24 cellular contexts compared by ENCODE assay signal in the genomic region with DNA sequence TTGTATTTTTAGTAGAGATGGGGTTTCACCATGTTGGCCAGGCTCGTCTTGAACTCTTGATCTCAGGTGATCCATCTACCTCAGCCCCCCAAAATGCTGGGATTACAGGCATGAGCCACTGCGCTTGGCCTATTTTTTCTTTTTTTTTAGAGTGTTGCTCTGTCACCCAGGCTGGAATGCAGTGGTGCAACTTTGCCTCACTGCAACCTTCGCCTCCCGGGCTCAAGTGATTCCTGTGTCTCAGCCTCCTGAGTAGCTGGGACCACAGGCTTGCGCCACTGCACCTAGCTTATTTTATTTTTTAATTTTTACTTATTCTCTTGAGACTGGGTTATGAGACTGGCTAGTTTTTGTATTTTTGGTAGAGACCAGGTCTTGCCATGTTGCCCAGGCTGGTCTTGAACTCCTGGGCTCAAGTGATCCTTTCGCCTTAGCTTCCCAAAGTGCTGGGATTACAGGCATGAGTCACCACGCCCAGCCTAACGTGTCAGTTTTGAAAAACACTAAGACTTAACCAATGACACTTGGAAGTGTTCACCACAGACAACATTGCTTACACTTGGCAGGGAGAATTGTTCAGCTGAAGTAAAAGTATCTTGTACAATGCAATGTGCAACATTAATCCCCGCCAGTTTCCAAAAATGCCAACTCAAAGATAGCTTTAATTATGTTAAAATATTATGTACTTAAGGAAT. TPM values are rescaled to one million over a fixed set of nuclear protein-coding genes. Genes with fewer than 3 reads are reported as not detected.
DNase-seq lines count a peak whose midpoint lies in the region; ATAC-seq, FAIRE-seq and TF ChIP-seq lines count a peak whose summit lies in the region.
"Had no signal": no experiment of that assay in that cellular context is flagged by ENCODE, and none has a peak within 500 bp of the region (broad histone marks: within the 10 kb centered on the region; RNA-seq: fewer than 3 reads in every experiment).

No MANE protein-coding gene starts in this region.

- no peaks in the 10 kb centered on the region for H3K27me3 Mint-ChIP-seq in nephron progenitor cell (ENCODE audit: low read depth, poor library complexity)
- H3K27me3 Mint-ChIP-seq: activated naive CD8-positive, alpha-beta T cell treated with anti-CD3 and anti-CD28 coated beads, Interleukin-2, amount 50 U/mL, for 24 hours; stimulated activated naive CD8-positive, alpha-beta T cell treated with anti-CD3 and anti-CD28 coated beads, Interleukin-15, amount 100 ng/mL, for 72 hours had no signal

- DNase-seq in ELF-1 (ENCODE audit: low read depth, low spot score) (peak; percentile 14), MG63 (peak; percentile 23), fibroblast of peridontal ligament (ENCODE audit: extremely low read depth) (peak; percentile 23), retinal pigment epithelial cell (ENCODE audit: low read depth) (peak; percentile 0), nephron progenitor cell (no peak), NCI-H226 (no peak), RCC 7860 (ENCODE audit: low spot score) (no peak)
- DNase-seq: activated CD8-positive, alpha-beta T cell treated with anti-CD3 and anti-CD28 coated beads, Interleukin-2, amount 10 ng/mL, durations not matched to agents 7 days and 5 days; activated gamma-delta T cell; activated naive CD8-positive, alpha-beta T cell treated with anti-CD3 and anti-CD28 coated beads, Interleukin-2, amount 50 U/mL, for 24 hours; cortex of kidney; foreskin melanocyte; HFFc6; NCI-H1417 treated with DMSO at 0.1 percent for 48 hours; NCI-H510A treated with DMSO at 0.1 percent for 48 hours; stimulated activated CD4-positive, alpha-beta T cell treated with anti-CD3 and anti-CD28 coated beads, Interleukin-4, amount 100 ng/mL, for 4 hours; stimulated activated naive CD8-positive, alpha-beta T cell treated with anti-CD3 and anti-CD28 coated beads, Interleukin-15, amount 100 ng/mL, for 72 hours had no signal

- no peak for ATAC-seq in GM21619 (IDR thresholded peaks at IDR 0.05; ENCODE audit: unreplicated experiment)
- ATAC-seq: activated CD4-positive, CD25-positive, alpha-beta regulatory T cell treated with anti-CD3 and anti-CD28 coated beads, Interleukin-2, amount 50 U/mL, for 24 hours; activated CD8-positive, alpha-beta T cell treated with anti-CD3 and anti-CD28 coated beads, Interleukin-2, amount 10 ng/mL, durations not matched to agents 7 days and 5 days; activated naive CD8-positive, alpha-beta T cell treated with anti-CD3 and anti-CD28 coated beads, Interleukin-2, amount 50 U/mL, for 24 hours; Panc1; stimulated activated naive CD8-positive, alpha-beta T cell treated with anti-CD3 and anti-CD28 coated beads, Interleukin-15, amount 100 ng/mL, for 72 hours had no signal

- no peaks in the 10 kb centered on the region for H3K4me1 Mint-ChIP-seq in nephron progenitor cell
- H3K4me1 Mint-ChIP-seq: activated naive CD8-positive, alpha-beta T cell treated with anti-CD3 and anti-CD28 coated beads, Interleukin-2, amount 50 U/mL, for 24 hours; stimulated activated naive CD8-positive, alpha-beta T cell treated with anti-CD3 and anti-CD28 coated beads, Interleukin-15, amount 100 ng/mL, for 72 hours had no signal

- FAIRE-seq in RCC 7860 (lab: Jason Lieb, UNC) = no peak
- FAIRE-seq: islet of Langerhans had no signal

- H3K4me3 ChIP-seq in MG63 (no peak overlapping the region), retinal pigment epithelial cell (ENCODE audit: low read length) (no peak overlapping the region)
- H3K4me3 ChIP-seq: breast epithelium, hepatocyte, tibial nerve had no signal

- H3K36me3 Mint-ChIP-seq in nephron progenitor cell (ENCODE audit: low read depth) = peaks cover 75% of the 10 kb centered on the region

- TF ChIP-seq CTCF in retinal pigment epithelial cell (conservative IDR thresholded peaks at IDR 0.05; ENCODE audit: low read depth, low read length) (no peak), nephron progenitor cell (IDR thresholded peaks at IDR 0.05) (no peak)

- H3K27me3 ChIP-seq in MG63 = no peaks in the 10 kb centered on the region
- H3K27me3 ChIP-seq: breast epithelium, hepatocyte, tibial nerve had no signal

- H3K27ac Mint-ChIP-seq in nephron progenitor cell = no peak overlapping the region
- H3K27ac Mint-ChIP-seq: activated CD8-positive, alpha-beta T cell treated with anti-CD3 and anti-CD28 coated beads, Interleukin-2, amount 10 ng/mL, durations not matched to agents 7 days and 5 days; activated naive CD8-positive, alpha-beta T cell treated with anti-CD3 and anti-CD28 coated beads, Interleukin-2, amount 50 U/mL, for 24 hours; HFFc6; stimulated activated naive CD8-positive, alpha-beta T cell treated with anti-CD3 and anti-CD28 coated beads, Interleukin-15, amount 100 ng/mL, for 72 hours had no signal

- H3K4me3 Mint-ChIP-seq in nephron progenitor cell = no peak overlapping the region
- H3K4me3 Mint-ChIP-seq: activated CD8-positive, alpha-beta T cell treated with anti-CD3 and anti-CD28 coated beads, Interleukin-2, amount 10 ng/mL, durations not matched to agents 7 days and 5 days; activated naive CD8-positive, alpha-beta T cell treated with anti-CD3 and anti-CD28 coated beads, Interleukin-2, amount 50 U/mL, for 24 hours; HFFc6; stimulated activated naive CD8-positive, alpha-beta T cell treated with anti-CD3 and anti-CD28 coated beads, Interleukin-15, amount 100 ng/mL, for 72 hours had no signal

- no peaks in the 10 kb centered on the region for H3K9me3 ChIP-seq in MG63
- H3K9me3 ChIP-seq: breast epithelium, tibial nerve had no signal

- no peaks in the 10 kb centered on the region for H3K9me3 Mint-ChIP-seq in nephron progenitor cell
- H3K9me3 Mint-ChIP-seq: activated naive CD8-positive, alpha-beta T cell treated with anti-CD3 and anti-CD28 coated beads, Interleukin-2, amount 50 U/mL, for 24 hours; HFFc6; stimulated activated naive CD8-positive, alpha-beta T cell treated with anti-CD3 and anti-CD28 coated beads, Interleukin-15, amount 100 ng/mL, for 72 hours had no signal

- peaks cover 56% of the 10 kb centered on the region for H3K36me3 ChIP-seq in MG63
- H3K36me3 ChIP-seq: breast epithelium had no signal

RNA-seq across cellular contexts. Expression of a gene that starts 26.9 kb away (rescaled TPM):
- 2.4 and 7.6 TPM in 2 replicates for total RNA-seq in MG63 (2014; rRNA removed; shearing (Covaris generic); ENCODE audit: low replicate concordance)

RNA-seq across cellular contexts. Expression of a gene that starts 34.2 kb away (rescaled TPM):
- total RNA-seq in MG63 (2014; rRNA removed; shearing (Covaris generic); ENCODE audit: low replicate concordance) = 22.0 and 25.7 TPM in 2 replicates

RNA-seq across cellular contexts. Expression of a gene that starts 47.3 kb away (rescaled TPM):
- 18.7 and 38.6 TPM in 2 replicates for total RNA-seq in MG63 (2014; rRNA removed; shearing (Covaris generic); ENCODE audit: low replicate concordance)

Comparison
In these comparisons a context has a peak if more than half of its experiments do, and no peak if none do; other contexts are left out.
1. DNase-seq: peak in ELF-1 (single experiment), MG63 (single experiment), fibroblast of peridontal ligament (single experiment) and retinal pigment epithelial cell (single experiment); none in nephron progenitor cell (single experiment), NCI-H226 (single experiment) and RCC 7860 (single experiment).